23 cellular contexts compared by ENCODE assay signal in the genomic region with DNA sequence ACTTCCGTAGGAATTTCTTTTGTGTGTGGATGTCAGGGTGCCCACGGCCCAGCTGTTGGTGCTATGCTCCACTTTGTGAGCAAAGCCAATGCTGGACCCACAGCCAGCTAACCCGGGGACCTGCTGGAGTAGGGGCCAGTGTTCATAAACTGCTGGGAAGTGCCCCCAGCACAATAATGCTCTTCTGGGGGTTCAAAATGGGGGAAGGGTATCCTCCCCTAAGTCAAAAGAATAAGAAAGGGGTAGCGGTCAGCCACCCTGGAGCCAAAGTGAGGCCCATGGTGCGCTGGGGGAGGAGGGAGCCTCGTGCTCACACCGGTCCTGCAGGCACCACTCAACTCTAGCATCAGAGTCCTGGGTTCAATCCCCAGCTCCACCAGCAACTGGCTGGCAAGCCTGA.
"Had no signal": no experiment of that assay in that cellular context is flagged by ENCODE, and none has a peak within 500 bp of the region (broad histone marks: within the 10 kb centered on the region; RNA-seq: fewer than 3 reads in every experiment).

No MANE protein-coding gene starts in this region.

- H3K36me3 ChIP-seq: gastroesophageal sphincter, left ventricle myocardium inferior, lower lobe of right lung, neutrophil, stomach, thoracic aorta, transverse colon had no signal

- H3K4me1 ChIP-seq: left ventricle myocardium inferior, lower lobe of right lung, transverse colon had no signal

- H3K4me1 Mint-ChIP-seq: naive B cell had no signal

- DNase-seq: effector CD8-positive, alpha-beta T cell; glutamatergic neuron; kidney; left cardiac atrium; left ventricle myocardium inferior; lower lobe of right lung; mesenchymal stem cell; midbrain; naive B cell; nephron progenitor cell; posterior cingulate gyrus; right cardiac atrium; small intestine; stimulated activated CD4-positive, alpha-beta T cell treated with anti-CD3 and anti-CD28 coated beads, Interleukin-12 subunit alpha, Interleukin-12 subunit beta, amount 100 ng/mL, for 4 hours; stomach; substantia nigra; transverse colon had no signal

- H3K9me3 ChIP-seq: gastroesophageal sphincter, lower lobe of right lung, neutrophil, stomach, thoracic aorta, transverse colon had no signal

- H3K27ac ChIP-seq: coronary artery, left ventricle myocardium inferior, lower lobe of right lung, neutrophil, stomach, thoracic aorta, transverse colon had no signal

- H3K4me3 Mint-ChIP-seq: naive B cell, nephron progenitor cell had no signal

- FAIRE-seq: endometrium, kidney, small intestine had no signal

- ATAC-seq: esophagus mucosa, gastroesophageal sphincter, left cardiac atrium, lower lobe of right lung, right cardiac atrium had no signal

- H3K27me3 ChIP-seq: gastroesophageal sphincter, neutrophil, stomach, transverse colon had no signal

- H3K4me3 ChIP-seq: coronary artery, gastroesophageal sphincter, left ventricle myocardium inferior, lower lobe of right lung, stomach, thoracic aorta, transverse colon had no signal

- H3K27ac Mint-ChIP-seq: nephron progenitor cell had no signal
